ENCODE assay signal across 8 cellular contexts in genomic region chr1:210328746-210329488, GRCh38. TPM values are rescaled to one million over a fixed set of nuclear protein-coding genes. Genes with fewer than 3 reads are reported as not detected.
A peak's percentile ranks its signal among the peaks of the same experiment; 100 is the strongest.
DNase-seq lines count a peak whose midpoint lies in the region; ATAC-seq and TF ChIP-seq lines count a peak whose summit lies in the region.

Gene HHAT (plus strand): TSS chr1:210328902. CDS start chr1:210348976, 20,074 bp downstream.

- peaks cover 27% of the 10 kb centered on the region for H3K27me3 Mint-ChIP-seq in activated T-helper 2 cell treated with anti-CD3 and anti-CD28 coated beads, Interferon-gamma antibody, Interleukin-2, Interleukin-4, amounts not matched to agents 10 μg/mL and 5 μg/mL and 100 μg/mL, durations not matched to agents 14 hours and 24 hours and 36 hours (ENCODE audit: low read depth)
- H3K27me3 Mint-ChIP-seq in natural killer cell (ENCODE audit: low read depth in 2 of 2): peaks cover 7 to 19% of the 10 kb centered on the region in 2 donors

- H3K4me3 Mint-ChIP-seq in activated T-helper 2 cell treated with anti-CD3 and anti-CD28 coated beads, Interferon-gamma antibody, Interleukin-2, Interleukin-4, amounts not matched to agents 10 μg/mL and 5 μg/mL and 100 μg/mL, durations not matched to agents 14 hours and 24 hours and 36 hours (ENCODE audit: low read depth): peak within 1 kb of the TSS; percentile 94
- H3K4me3 Mint-ChIP-seq in natural killer cell: peak within 1 kb of the TSS; percentile 91

- intact Hi-C loops in OCI-LY7 (cut with micrococcal nuclease; ENCODE audit: unreplicated experiment) (no loop called here), natural killer cell (cut with micrococcal nuclease) (no loop called here)
- intact Hi-C loops in activated T-helper 2 cell treated with anti-CD3 and anti-CD28 coated beads, Interferon-gamma antibody, Interleukin-2, Interleukin-4, amounts not matched to agents 10 μg/mL and 5 μg/mL and 100 μg/mL, durations not matched to agents 14 hours and 24 hours and 36 hours (cut with micrococcal nuclease): no loop called here

- peaks cover 2% of the 10 kb centered on the region; the same call in 1 of the 2 replicates for H3K9me3 ChIP-seq in OCI-LY7 (ENCODE audit: low read length)
- H3K9me3 ChIP-seq in stomach smooth muscle (ENCODE audit: control insufficient read depth in 2 of 2, low read length in 2 of 2): peaks cover 0 to 3% of the 10 kb centered on the region in 2 donors

- H4K20me1 ChIP-seq in OCI-LY7 (ENCODE audit: insufficient read depth, low read length): no peaks in the 10 kb centered on the region

- peak; percentile 48 for ATAC-seq in GM21367 (IDR thresholded peaks at IDR 0.05; ENCODE audit: unreplicated experiment)
- ATAC-seq in natural killer cell: peak; percentile 62 to 81 (median 70)

- peaks cover 10% of the 10 kb centered on the region for H3K9me3 Mint-ChIP-seq in activated T-helper 2 cell treated with anti-CD3 and anti-CD28 coated beads, Interferon-gamma antibody, Interleukin-2, Interleukin-4, amounts not matched to agents 10 μg/mL and 5 μg/mL and 100 μg/mL, durations not matched to agents 14 hours and 24 hours and 36 hours
- H3K9me3 Mint-ChIP-seq in natural killer cell: peaks cover 0 to 2% of the 10 kb centered on the region in 2 donors

- H3K4me1 ChIP-seq in OCI-LY7 (ENCODE audit: insufficient read depth, low read length, poor library complexity, severe bottlenecking) (peaks cover 56% of the 10 kb centered on the region), stomach smooth muscle (ENCODE audit: control insufficient read depth, insufficient read depth, low read length) (peaks cover 12% of the 10 kb centered on the region)

- H3K27ac ChIP-seq in OCI-LY7 (ENCODE audit: low read depth, low read length, poor library complexity, severe bottlenecking): peak within 1 kb of the TSS; percentile 75
- peak within 1 kb of the TSS; percentile 86 for H3K27ac ChIP-seq in stomach smooth muscle (ENCODE audit: low read length)

- H3K4me3 ChIP-seq in OCI-LY7 (ENCODE audit: low read depth, low read length, poor library complexity, severe bottlenecking) (peak within 1 kb of the TSS; percentile 76), fibroblast of pulmonary artery (replicated peaks; ENCODE audit: low read depth, low read length) (peak within 1 kb of the TSS; percentile 77), stomach smooth muscle (ENCODE audit: low read length in 2 of 2) (peak within 1 kb of the TSS; percentile 79 to 81)

- 0 out of 2 replicates have a peak, but pooled peaks have one; percentile 30 for TF ChIP-seq CTCF in OCI-LY7 (conservative IDR thresholded peaks at IDR 0.05; ENCODE audit: low read length)
- TF ChIP-seq CTCF in fibroblast of pulmonary artery (IDR thresholded peaks at IDR 0.05; ENCODE audit: low read length, missing control alignments): no peak
- no peak for TF ChIP-seq CTCF in natural killer cell (IDR thresholded peaks at IDR 0.05)

- H2AFZ ChIP-seq in OCI-LY7 (ENCODE audit: low read length): peak within 1 kb of the TSS; percentile 97

- no peaks in the 10 kb centered on the region for H3K27me3 ChIP-seq in stomach smooth muscle (ENCODE audit: control insufficient read depth in 1 of 2, insufficient read depth in 2 of 2, low read length in 2 of 2)

- no TSS peak for BruUV-seq in OCI-LY7 (replicated peaks; lab: Mats Ljungman, UMichigan)

- no peaks in the 10 kb centered on the region for H3K36me3 Mint-ChIP-seq in activated T-helper 2 cell treated with anti-CD3 and anti-CD28 coated beads, Interferon-gamma antibody, Interleukin-2, Interleukin-4, amounts not matched to agents 10 μg/mL and 5 μg/mL and 100 μg/mL, durations not matched to agents 14 hours and 24 hours and 36 hours (ENCODE audit: low read depth)
- H3K36me3 Mint-ChIP-seq in natural killer cell: no peaks in the 10 kb centered on the region

- POLR2A ChIA-PET in OCI-LY7 (lab: Charles Lee): interaction anchor here (0.7 to 3.6 kb wide), 3 partner anchors 13 to 484 kb away, joined by 3 to 25 read pairs (median 3); no protein-coding TSS in a partner anchor

- peaks cover 31% of the 10 kb centered on the region for H3K4me1 Mint-ChIP-seq in activated T-helper 2 cell treated with anti-CD3 and anti-CD28 coated beads, Interferon-gamma antibody, Interleukin-2, Interleukin-4, amounts not matched to agents 10 μg/mL and 5 μg/mL and 100 μg/mL, durations not matched to agents 14 hours and 24 hours and 36 hours (ENCODE audit: low read depth)
- H3K4me1 Mint-ChIP-seq in natural killer cell: peaks cover 11 to 21% of the 10 kb centered on the region in 2 donors

- peak; percentile 94 for DNase-seq in DMS 273 (lab: John Stamatoyannopoulos, UW; ENCODE audit: unreplicated experiment)
- DNase-seq in HT-29 (ENCODE audit: low spot score): peak; percentile 77
- peak; percentile 80 for DNase-seq in OCI-LY7 (ENCODE audit: low spot score)
- DNase-seq in activated T-helper 2 cell treated with anti-CD3 and anti-CD28 coated beads, Interferon-gamma antibody, Interleukin-2, Interleukin-4, amounts not matched to agents 10 μg/mL and 5 μg/mL and 100 μg/mL, durations not matched to agents 14 hours and 24 hours and 36 hours (ENCODE audit: low spot score): peak; percentile 48
- DNase-seq in fibroblast of pulmonary artery (ENCODE audit: low read depth): peak; percentile 76
- DNase-seq in natural killer cell: no peak

- no peaks in the 10 kb centered on the region for H3K9me2 ChIP-seq in OCI-LY7 (ENCODE audit: insufficient read depth, low read length)

- peak within 1 kb of the TSS; percentile 89 for H3K4me2 ChIP-seq in OCI-LY7 (ENCODE audit: low read length)

- H3K27ac Mint-ChIP-seq in activated T-helper 2 cell treated with anti-CD3 and anti-CD28 coated beads, Interferon-gamma antibody, Interleukin-2, Interleukin-4, amounts not matched to agents 10 μg/mL and 5 μg/mL and 100 μg/mL, durations not matched to agents 14 hours and 24 hours and 36 hours: peak within 1 kb of the TSS; percentile 89
- H3K27ac Mint-ChIP-seq in natural killer cell: peak within 1 kb of the TSS in 1 of 2 donors; percentile 76

- H3K36me3 ChIP-seq in OCI-LY7 (ENCODE audit: insufficient read depth, low read length): no peaks in the 10 kb centered on the region
- no peaks in the 10 kb centered on the region for H3K36me3 ChIP-seq in stomach smooth muscle (ENCODE audit: control insufficient read depth in 2 of 2, insufficient read depth in 2 of 2, low read length in 2 of 2)

- CTCF ChIA-PET in OCI-LY7 (lab: Charles Lee; ENCODE audit: unreplicated experiment): no interaction called here

- H3K9ac ChIP-seq in stomach smooth muscle (ENCODE audit: low read length in 2 of 2): peak within 1 kb of the TSS; percentile 67 to 87

- no peaks in the 10 kb centered on the region for H3K79me2 ChIP-seq in OCI-LY7 (ENCODE audit: insufficient read depth, low read depth, low read length)

RNA-seq across cellular contexts. Expression of gene HHAT, which starts in this region (rescaled TPM):
- total RNA-seq in HT-29 (2014; rRNA removed; shearing (Covaris generic)): 0.37 and 0.46 TPM in 2 replicates
- 5.2 and 5.4 TPM in 2 replicates for total RNA-seq in OCI-LY7 (2014; rRNA removed; shearing (Covaris generic))
- total RNA-seq in OCI-LY7 (2022) (9.5 and 11.1 TPM in 2 replicates), natural killer cell (1 to 10 TPM in 1 of 3 donors, under 1 TPM in 2; 0.79 to 1.1 (median 0.82) TPM)
- 0.43 and 0.57 TPM in 2 replicates for total RNA-seq in activated T-helper 2 cell treated with anti-CD3 and anti-CD28 coated beads, Interferon-gamma antibody, Interleukin-2, Interleukin-4, amounts not matched to agents 10 μg/mL and 5 μg/mL and 100 μg/mL, durations not matched to agents 14 hours and 24 hours and 36 hours

Comparison
In these comparisons a context has a peak if more than half of its experiments do, and no peak if none do; other contexts are left out.
1. Peak in DNase-seq in HT-29; RNA of the gene not detected or under 1 TPM.
2. Peak in DNase-seq in activated T-helper 2 cell treated with anti-CD3 and anti-CD28 coated beads, Interferon-gamma antibody, Interleukin-2, Interleukin-4, amounts not matched to agents 10 μg/mL and 5 μg/mL and 100 μg/mL, durations not matched to agents 14 hours and 24 hours and 36 hours; RNA of the gene not detected or under 1 TPM.